ENCODE assay signal across 8 cellular contexts in the genomic region with DNA sequence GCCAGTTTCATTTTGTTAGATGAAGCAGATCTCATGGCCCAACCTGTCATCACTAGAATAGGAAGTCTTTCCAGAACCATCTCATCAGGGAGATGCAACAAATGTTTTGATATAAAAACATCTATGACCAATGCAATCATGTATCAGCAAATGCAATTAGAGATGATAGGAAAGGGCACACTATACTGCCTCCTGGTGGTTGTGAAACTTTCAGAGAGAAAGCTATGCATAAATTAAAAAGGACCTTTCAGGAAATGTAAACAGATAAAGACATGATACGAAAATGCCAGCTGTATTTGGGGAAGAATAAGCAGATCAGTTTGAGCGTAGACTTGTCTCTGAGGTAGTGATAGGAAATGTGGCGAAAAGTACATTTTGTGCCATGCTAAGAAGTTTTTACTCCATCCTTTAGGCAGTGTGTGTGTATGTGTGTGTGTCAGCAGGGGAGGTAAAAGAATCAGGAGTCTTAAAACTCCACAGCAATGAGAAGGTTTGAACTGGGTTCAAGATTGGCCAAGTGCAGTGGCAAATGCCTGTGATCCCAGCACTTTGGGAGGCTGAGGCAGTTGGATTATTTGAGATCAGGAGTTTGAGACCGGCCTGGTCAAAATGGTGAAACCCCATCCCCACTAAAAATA.
DNase-seq lines count a peak whose midpoint lies in the region; ATAC-seq and TF ChIP-seq lines count a peak whose summit lies in the region.

No MANE protein-coding gene starts in this region.

- TF ChIP-seq CTCF in cardiac muscle cell (IDR thresholded peaks at IDR 0.05; ENCODE audit: low read depth, low read length), result peak; percentile 60
- peak; percentile 41; the same call in 1 of the 2 replicates for TF ChIP-seq CTCF in WERI-Rb-1 (IDR thresholded peaks at IDR 0.05; ENCODE audit: low read depth, low read length)
- TF ChIP-seq CTCF in lower lobe of right lung (IDR thresholded peaks at IDR 0.05), result peak; percentile 42

- H3K27ac ChIP-seq in cardiac muscle cell (no peak overlapping the region), WERI-Rb-1 (no peak overlapping the region), lower lobe of right lung (no peak overlapping the region)

- ATAC-seq in HG03469 (IDR thresholded peaks at IDR 0.05; ENCODE audit: unreplicated experiment) (peak; percentile 52), lower lobe of right lung (no peak), GM19463 (IDR thresholded peaks at IDR 0.05; ENCODE audit: unreplicated experiment) (no peak)

- H3K27me3 ChIP-seq in cardiac muscle cell (no peaks in the 10 kb centered on the region), WERI-Rb-1 (ENCODE audit: insufficient read depth, low read depth, severe bottlenecking) (no peaks in the 10 kb centered on the region), lower lobe of right lung (ENCODE audit: low read depth) (no peaks in the 10 kb centered on the region)

- H3K36me3 ChIP-seq in cardiac muscle cell (no peaks in the 10 kb centered on the region), WERI-Rb-1 (no peaks in the 10 kb centered on the region), lower lobe of right lung (no peaks in the 10 kb centered on the region)

- peaks cover 5% of the 10 kb centered on the region for H3K4me1 ChIP-seq in cardiac muscle cell (ENCODE audit: low read depth)
- no peaks in the 10 kb centered on the region for H3K4me1 ChIP-seq in lower lobe of right lung

- H3K4me3 ChIP-seq in cardiac muscle cell (no peak overlapping the region), WERI-Rb-1 (ENCODE audit: low read depth, low read length) (no peak overlapping the region), lower lobe of right lung (no peak overlapping the region)

- intact Hi-C loops in cardiac septum (cut with DNase I), result loop anchor here (5.0 kb wide), 1 partner anchor 373 kb away; no protein-coding TSS in a partner anchor
- intact Hi-C loops in lower lobe of right lung (cut with DNase I), result no loop called here

- DNase-seq in cardiac muscle cell (ENCODE audit: low read depth in 1 of 2, low spot score in 1 of 2) (peak; percentile 39), cardiac septum (ENCODE audit: low spot score) (no peak), WERI-Rb-1 (peak; percentile 26), lower lobe of right lung (no peak), NCI-H187 treated with DMSO at 0.1 percent for 48 hours (lab: John Stamatoyannopoulos, UW) (no peak)
- DNase-seq in activated CD4-positive, alpha-beta T cell treated with anti-CD3 and anti-CD28 coated beads for 48 hours, result no peak

- no peaks in the 10 kb centered on the region for H3K9me3 ChIP-seq in cardiac muscle cell (ENCODE audit: low read depth)
- H3K9me3 ChIP-seq in WERI-Rb-1 (ENCODE audit: severe bottlenecking), result no peaks in the 10 kb centered on the region
- no peaks in the 10 kb centered on the region for H3K9me3 ChIP-seq in lower lobe of right lung

Comparison
In these comparisons a context has a peak if more than half of its experiments do, and no peak if none do; other contexts are left out.
1. DNase-seq: peak in cardiac muscle cell (2 of 2) and WERI-Rb-1 (single experiment); none in cardiac septum (single experiment), lower lobe of right lung (single experiment), activated CD4-positive, alpha-beta T cell treated with anti-CD3 and anti-CD28 coated beads for 48 hours (single experiment) and NCI-H187 treated with DMSO at 0.1 percent for 48 hours (single experiment).
2. Peak in every context shown above with its lines, with median percentiles within 50 percentile points of each other: CTCF ChIP-seq.